In genomic region chr22:45671783-45672563, GRCh38 we compare ENCODE assay signal across 8 cellular contexts. TPM values are rescaled to one million over a fixed set of nuclear protein-coding genes. Genes with fewer than 3 reads are reported as not detected.
A peak's percentile ranks its signal among the peaks of the same experiment; 100 is the strongest.
DNase-seq lines count a peak whose midpoint lies in the region; ATAC-seq and TF ChIP-seq lines count a peak whose summit lies in the region.

Gene ATXN10, plus strand, starts transcription at chr22:45671834. Its CDS starts 230 bp downstream, at chr22:45672064.

- no TSS peak for BruUV-seq in Caco-2 (replicated peaks; lab: Mats Ljungman, UMichigan)

- POLR2A ChIA-PET in Caco-2 (lab: Charles Lee), result interaction anchor here (0.6 to 0.8 kb wide), 6 partner anchors 65 to 917 kb away, joined by 3 to 7 read pairs (median 4); no protein-coding TSS in a partner anchor

- H3K27me3 Mint-ChIP-seq in Caco-2 (ENCODE audit: insufficient read depth, unreplicated experiment) (peaks cover 4% of the 10 kb centered on the region), osteocyte (ENCODE audit: unreplicated experiment) (peaks cover 6% of the 10 kb centered on the region)

- H3K9me3 ChIP-seq in Caco-2, result no peaks in the 10 kb centered on the region
- H3K9me3 ChIP-seq in MG63, result no peaks in the 10 kb centered on the region

- peak within 1 kb of the TSS; percentile 81 for H3K4me3 ChIP-seq in Caco-2 (ENCODE audit: low read depth, low read length)
- peak within 1 kb of the TSS; percentile 79 for H3K4me3 ChIP-seq in MG63

- peak within 1 kb of the TSS; percentile 83 for H3K4me3 Mint-ChIP-seq in Caco-2 (ENCODE audit: unreplicated experiment)
- peak within 1 kb of the TSS; percentile 89 for H3K4me3 Mint-ChIP-seq in osteocyte (ENCODE audit: unreplicated experiment)

- no peaks in the 10 kb centered on the region for H3K27me3 ChIP-seq in Caco-2 (replicated peaks; ENCODE audit: control insufficient read depth, insufficient read depth, low read length)
- H3K27me3 ChIP-seq in MG63, result no peaks in the 10 kb centered on the region

- peaks cover 12% of the 10 kb centered on the region for H3K36me3 Mint-ChIP-seq in Caco-2 (ENCODE audit: insufficient read depth, unreplicated experiment)
- peaks cover 16 to 20% of the 10 kb centered on the region in 2 donors for H3K36me3 Mint-ChIP-seq in activated naive CD4-positive, alpha-beta T cell treated with anti-CD3 and anti-CD28 coated beads, Interleukin-2, amount 50 U/mL, for 72 hours
- peaks cover 6% of the 10 kb centered on the region for H3K36me3 Mint-ChIP-seq in osteocyte (ENCODE audit: unreplicated experiment)

- ATAC-seq in GM21576 (IDR thresholded peaks at IDR 0.05; ENCODE audit: unreplicated experiment), result peak; percentile 52
- ATAC-seq in activated naive CD4-positive, alpha-beta T cell treated with anti-CD3 and anti-CD28 coated beads, Interleukin-2, amount 50 U/mL, for 72 hours, result peak; percentile 86 to 91

- CTCF ChIA-PET in Caco-2 (lab: Charles Lee), result interaction anchor here (0.8 kb wide), 1 partner anchor 59 kb away, joined by 3 read pairs; no protein-coding TSS in a partner anchor

- H3K9me3 Mint-ChIP-seq in Caco-2 (ENCODE audit: unreplicated experiment) (no peaks in the 10 kb centered on the region), osteocyte (ENCODE audit: unreplicated experiment) (peaks cover 4% of the 10 kb centered on the region)
- H3K9me3 Mint-ChIP-seq in activated naive CD4-positive, alpha-beta T cell treated with anti-CD3 and anti-CD28 coated beads, Interleukin-2, amount 50 U/mL, for 72 hours, result no peaks in the 10 kb centered on the region

- DNase-seq in Caco-2 (peak in 1 of 2 experiments; percentile 86), MG63 (peak; percentile 77), SKM-1 (lab: John Stamatoyannopoulos, UW; ENCODE audit: unreplicated experiment) (peak; percentile 41), head of caudate nucleus (peak in 41 of 42 donors; percentile 48 to 92 (median 83)), osteocyte (ENCODE audit: extremely low spot score, unreplicated experiment) (peak; percentile 90)
- peak; percentile 65 to 68 for DNase-seq in activated naive CD4-positive, alpha-beta T cell treated with anti-CD3 and anti-CD28 coated beads, Interleukin-2, amount 50 U/mL, for 72 hours (ENCODE audit: low spot score in 2 of 2)

- H3K4me1 Mint-ChIP-seq in Caco-2 (ENCODE audit: low read depth, unreplicated experiment) (peaks cover 21% of the 10 kb centered on the region), osteocyte (ENCODE audit: unreplicated experiment) (peaks cover 27% of the 10 kb centered on the region)

- peak within 1 kb of the TSS; percentile 50 for H3K27ac ChIP-seq in temporal lobe (ENCODE audit: low read depth, low read length)

- no peaks in the 10 kb centered on the region for H3K36me3 ChIP-seq in Caco-2 (ENCODE audit: control insufficient read depth, insufficient read depth, low read length)
- peaks cover 35% of the 10 kb centered on the region for H3K36me3 ChIP-seq in MG63

- H3K27ac Mint-ChIP-seq in Caco-2 (ENCODE audit: unreplicated experiment) (peak within 1 kb of the TSS; percentile 87), osteocyte (ENCODE audit: unreplicated experiment) (peak within 1 kb of the TSS; percentile 85)
- peak within 1 kb of the TSS; percentile 92 to 97 for H3K27ac Mint-ChIP-seq in activated naive CD4-positive, alpha-beta T cell treated with anti-CD3 and anti-CD28 coated beads, Interleukin-2, amount 50 U/mL, for 72 hours

- H3K4me1 ChIP-seq in Caco-2, result peaks cover 19% of the 10 kb centered on the region

- TF ChIP-seq CTCF in Caco-2 (IDR thresholded peaks at IDR 0.05; ENCODE audit: insufficient read depth in 1 of 2, low read depth in 1 of 2, low read length in 1 of 2, severe bottlenecking in 1 of 2, unreplicated experiment in 1 of 2), result no peak
- no peak for TF ChIP-seq CTCF in osteocyte (IDR thresholded peaks at IDR 0.05)

- intact Hi-C loops in Caco-2 (cut with micrococcal nuclease; ENCODE audit: unreplicated experiment) (no loop called here), head of caudate nucleus (cut with DNase I) (no loop called here)

RNA-seq across cellular contexts. Expression of gene ATXN10, which starts in this region (rescaled TPM):
- total RNA-seq in Caco-2 (2022) (132 and 155 TPM in 2 replicates), osteocyte (147 and 164 TPM in 2 replicates), temporal lobe (262 TPM)
- 169 and 176 TPM in 2 replicates for total RNA-seq in MG63 (2014; rRNA removed; shearing (Covaris generic); ENCODE audit: low replicate concordance)
- 10 to 100 TPM; 60.1 to 90.7 TPM for total RNA-seq in activated naive CD4-positive, alpha-beta T cell treated with anti-CD3 and anti-CD28 coated beads, Interleukin-2, amount 50 U/mL, for 72 hours
